ENCODE assay signal across 16 cellular contexts in genomic region chr1:47326271-47326670, GRCh38. TPM values are rescaled to one million over a fixed set of nuclear protein-coding genes. Genes with fewer than 3 reads are reported as not detected.
DNase-seq lines count a peak whose midpoint lies in the region; ATAC-seq, FAIRE-seq and TF ChIP-seq lines count a peak whose summit lies in the region.
"Had no signal": no experiment of that assay in that cellular context is flagged by ENCODE, and none has a peak within 500 bp of the region (broad histone marks: within the 10 kb centered on the region; RNA-seq: fewer than 3 reads in every experiment).

No MANE protein-coding gene starts in this region.

- H4K20me1 ChIP-seq in K562 (replicated peaks; ENCODE audit: control insufficient read depth, insufficient read depth, low read length), result no peaks in the 10 kb centered on the region
- H4K20me1 ChIP-seq: BLaER1 treated with 17β-estradiol and CSF1 and Interleukin-3, amounts not matched to agents 10 nM and 100 nM had no signal

- H3K9ac ChIP-seq in K562 (ENCODE audit: insufficient read depth in 1 of 2, low read depth in 2 of 2, low read length in 2 of 2), result no peak overlapping the region
- H3K9ac ChIP-seq: BLaER1 treated with 17β-estradiol and CSF1 and Interleukin-3, amounts not matched to agents 10 nM and 100 nM had no signal

- no peaks in the 10 kb centered on the region for H3K9me3 Mint-ChIP-seq in Calu3 (ENCODE audit: low read depth, unreplicated experiment)
- H3K9me3 Mint-ChIP-seq: CD4-positive, CD25-positive, alpha-beta regulatory T cell; H9 had no signal

- H3K4me3 ChIP-seq in K562 (no peak overlapping the region), esophagus squamous epithelium (no peak overlapping the region), stomach (no peak overlapping the region)
- H3K4me3 ChIP-seq: BLaER1 treated with 17β-estradiol and CSF1 and Interleukin-3, amounts not matched to agents 10 nM and 100 nM had no signal

- H3K79me2 ChIP-seq in K562 (ENCODE audit: control insufficient read depth, insufficient read depth, low read length), result no peaks in the 10 kb centered on the region

- ATAC-seq in K562, result no peak

- TF ChIP-seq POLR2A in K562 (conservative IDR thresholded peaks at IDR 0.05), result peak; percentile 39; the same call in 1 of the 2 replicates
- TF ChIP-seq POLR2A in esophagus squamous epithelium (IDR thresholded peaks at IDR 0.05), result no peak
- no peak for TF ChIP-seq POLR2A in stomach (IDR thresholded peaks at IDR 0.05)

- TF ChIP-seq EP300 in K562 (IDR thresholded peaks at IDR 0.05; ENCODE audit: low read length) (no peak), stomach (IDR thresholded peaks at IDR 0.05) (no peak)

- BruUV-seq in Calu3 (replicated peaks; lab: Mats Ljungman, UMichigan) (no TSS peak), K562 (replicated peaks; lab: Mats Ljungman, UMichigan) (no TSS peak)

- TF ChIP-seq CTCF in Calu3 (IDR thresholded peaks at IDR 0.05; ENCODE audit: unreplicated experiment) (no peak), K562 (IDR thresholded peaks at IDR 0.05 in 2 of 3, conservative IDR thresholded peaks at IDR 0.05 in 1 of 3; ENCODE audit: insufficient read depth in 2 of 3, low read depth in 1 of 3, low read length in 3 of 3) (no peak), esophagus squamous epithelium (IDR thresholded peaks at IDR 0.05) (no peak), stomach (IDR thresholded peaks at IDR 0.05) (no peak)

- peaks cover 0 to 9% of the 10 kb centered on the region in 2 experiments; a peak in 2 of 5 replicates for H3K4me1 ChIP-seq in K562 (replicated peaks in 1 of 2; ENCODE audit: control insufficient read depth in 2 of 2, insufficient read depth in 2 of 2, low read length in 2 of 2)
- H3K4me1 ChIP-seq in esophagus squamous epithelium, result peaks cover 3 to 62% (median 5%) of the 10 kb centered on the region in 3 donors
- peaks cover 0 to 10% (median 2%) of the 10 kb centered on the region in 4 donors for H3K4me1 ChIP-seq in stomach

- no peaks in the 10 kb centered on the region for H3K27me3 Mint-ChIP-seq in Calu3 (ENCODE audit: unreplicated experiment)
- H3K27me3 Mint-ChIP-seq: CD4-positive, CD25-positive, alpha-beta regulatory T cell had no signal

- no peak overlapping the region for H3K4me2 ChIP-seq in K562 (ENCODE audit: insufficient read depth, low read length)
- H3K4me2 ChIP-seq: BLaER1 treated with 17β-estradiol and CSF1 and Interleukin-3, amounts not matched to agents 10 nM and 100 nM had no signal

- no peak for DNase-seq in Calu3
- no peak for DNase-seq in K562 (ENCODE audit: extremely low read depth in 1 of 4, low spot score in 3 of 4)
- DNase-seq in esophagus squamous epithelium (lab: John Stamatoyannopoulos, UW), result no peak
- DNase-seq in stomach, result no peak
- DNase-seq in kidney glomerular epithelial cell (lab: John Stamatoyannopoulos, UW), result no peak
- no peak for DNase-seq in T1000 (lab: John Stamatoyannopoulos, UW)
- no peak for DNase-seq in RCC 7860 (ENCODE audit: low spot score)
- DNase-seq: ACHN; CD4-positive, CD25-positive, alpha-beta regulatory T cell; EL; GOT3; H9 had no signal

- H3K27ac ChIP-seq in K562 (ENCODE audit: extremely low read depth, low read depth, low read length) (no peak overlapping the region), esophagus squamous epithelium (peak overlapping the region; percentile 21 to 90 (median 72)), stomach (peak overlapping the region in 3 of 5 donors; percentile 54 to 85 (median 84))
- H3K27ac ChIP-seq: BLaER1 treated with 17β-estradiol and CSF1 and Interleukin-3, amounts not matched to agents 10 nM and 100 nM had no signal

- H3K27ac Mint-ChIP-seq in Calu3 (ENCODE audit: unreplicated experiment), result peak overlapping the region; percentile 94

- in situ Hi-C loops in K562 (cut with MboI), result no loop called here

- peaks cover 22% of the 10 kb centered on the region for H3K36me3 Mint-ChIP-seq in Calu3 (ENCODE audit: insufficient read depth, unreplicated experiment)
- H3K36me3 Mint-ChIP-seq: CD4-positive, CD25-positive, alpha-beta regulatory T cell had no signal

- 47% methylated on average over 2 of the region's 2 CpGs for WGBS in K562 (ENCODE audit: insufficient coverage, low coverage, missing lambda C conversion rate)
- 50 to 69% methylated on average over 2 of the region's 2 CpGs for WGBS in esophagus squamous epithelium, 2 donors
- WGBS in stomach, 5 donors, result 75 to 98% (median 96%) methylated on average over 2 of the region's 2 CpGs

- POLR2A ChIA-PET in K562 (lab: Yijun Ruan, JAX), result interaction anchor here (18.0 to 18.5 kb wide), 2 partner anchors 6 to 8 kb away, joined by 318 read pairs; partner anchors contain the start of genes CMPK1 and STIL

- no peak overlapping the region for H2AFZ ChIP-seq in K562 (ENCODE audit: low read depth, low read length)

- peaks cover 16% of the 10 kb centered on the region for H3K4me1 Mint-ChIP-seq in Calu3 (ENCODE audit: low read depth, unreplicated experiment)
- H3K4me1 Mint-ChIP-seq: CD4-positive, CD25-positive, alpha-beta regulatory T cell; H9 had no signal

- no peaks in the 10 kb centered on the region for H3K9me3 ChIP-seq in K562 (replicated peaks; ENCODE audit: control insufficient read depth, insufficient read depth, low read depth, low read length)
- no peaks in the 10 kb centered on the region for H3K9me3 ChIP-seq in esophagus squamous epithelium
- no peaks in the 10 kb centered on the region for H3K9me3 ChIP-seq in stomach
- H3K9me3 ChIP-seq: BLaER1 treated with 17β-estradiol and CSF1 and Interleukin-3, amounts not matched to agents 10 nM and 100 nM had no signal

- no peaks in the 10 kb centered on the region for H3K9me1 ChIP-seq in K562 (ENCODE audit: control insufficient read depth, insufficient read depth, low read length)

- H3K4me3 Mint-ChIP-seq in Calu3 (ENCODE audit: low read depth, unreplicated experiment), result no peak overlapping the region
- H3K4me3 Mint-ChIP-seq: H9 had no signal

- intact Hi-C loops in Calu3 (cut with micrococcal nuclease; ENCODE audit: unreplicated experiment), result loop anchor here (10.0 kb wide), 1 partner anchor 1641 kb away; the partner anchor contains the start of genes GPBP1L1 and TMEM69
- intact Hi-C loops in K562 (cut with micrococcal nuclease), result no loop called here
- intact Hi-C loops in esophagus squamous epithelium (cut with DNase I), result no loop called here
- intact Hi-C loops in stomach (cut with DNase I; ENCODE audit: low total_unique reads), result no loop called here

- CTCF ChIA-PET in Calu3 (lab: Charles Lee), result interaction anchor here (0.6 to 1.4 kb wide), 2 partner anchors 12 to 1347 kb away, joined by 5 to 6 read pairs; partner anchors contain the start of gene STIL
- CTCF ChIA-PET in K562 (lab: Yijun Ruan, JAX; ENCODE audit: low intra/inter-chr PET ratio), result no interaction called here

- H3K27me3 ChIP-seq in K562 (ENCODE audit: control insufficient read depth in 2 of 2, insufficient read depth in 2 of 2, low read length in 2 of 2) (no peaks in the 10 kb centered on the region), esophagus squamous epithelium (no peaks in the 10 kb centered on the region), stomach (no peaks in the 10 kb centered on the region)
- H3K27me3 ChIP-seq: BLaER1 treated with 17β-estradiol and CSF1 and Interleukin-3, amounts not matched to agents 10 nM and 100 nM had no signal

- FAIRE-seq in K562 (lab: Jason Lieb, UNC) (no peak), RCC 7860 (lab: Jason Lieb, UNC) (no peak)
- FAIRE-seq: D721Med, G401.6, GM12891 had no signal

- TF ChIP-seq RAD21 in K562 (CRISPR knock-in tag; conservative IDR thresholded peaks at IDR 0.05 in 1 of 2, IDR thresholded peaks at IDR 0.05 in 1 of 2), result no peak

- no peaks in the 10 kb centered on the region for H3K36me3 ChIP-seq in K562 (ENCODE audit: control insufficient read depth, insufficient read depth, low read length)
- H3K36me3 ChIP-seq in esophagus squamous epithelium, result no peaks in the 10 kb centered on the region
- H3K36me3 ChIP-seq in stomach, result no peaks in the 10 kb centered on the region
- H3K36me3 ChIP-seq: BLaER1 treated with 17β-estradiol and CSF1 and Interleukin-3, amounts not matched to agents 10 nM and 100 nM had no signal

RNA-seq across cellular contexts. Expression of gene CMPK1, which starts 7.3 kb away (rescaled TPM):
- total RNA-seq in Calu3 (2022) (162 and 170 TPM in 2 replicates), K562 (2014; rRNA removed) (107 TPM in 2 replicates), K562 (2014; rRNA removed; fragmentation: Illumina TruSeq; extraction: Trizol) (197 and 229 TPM in 2 replicates), K562 (2015; rRNA removed; fragmentation: Illumina TruSeq; extraction: Trizol) (175 and 194 TPM in 2 replicates), K562 (2021) (164 and 165 TPM in 2 replicates), esophagus squamous epithelium (100 to 1,000 TPM; 124 to 177 (median 133) TPM), stomach (100 to 1,000 TPM in 1 of 5 donors, 10 to 100 TPM in 4; 25.7 to 174 (median 99.0) TPM)
- 15.9 and 61.9 TPM in 2 replicates for total RNA-seq in K562 (2011; cell fraction: chromatin; rRNA removed; ENCODE audit: low replicate concordance)
- total RNA-seq in K562 (2011; cell fraction: nucleolus; rRNA removed), result 11.5 and 12.6 TPM in 2 replicates
- 42.5 and 72.0 TPM in 2 replicates for total RNA-seq in K562 (2011; cell fraction: nucleoplasm; rRNA removed)
- polyA plus RNA-seq in K562 (2011; rRNA removed) (70.2 and 89.2 TPM in 2 replicates), K562 (2014; fragmentation: Illumina TruSeq; extraction: Trizol) (169 and 179 TPM in 2 replicates), K562 (2014; fragmentation: Nextera tagmentation; extraction: Ambion mirVana) (10 to 100 TPM; 54.5 to 67.3 TPM), K562 (2014; rRNA removed) (116 and 126 TPM in 2 replicates), stomach (100 to 1,000 TPM in 1 of 3 donors, 10 to 100 TPM in 2; 71.6 to 141 (median 97.1) TPM)
- polyA plus RNA-seq in K562 (2011; cell fraction: cytosol; rRNA removed), result 15.0 and 29.0 TPM in 2 replicates
- 9.9 and 19.2 TPM in 2 replicates for polyA plus RNA-seq in K562 (2011; cell fraction: nucleus; rRNA removed)
- polyA plus RNA-seq in K562 (2012), result 117 and 148 TPM in 2 replicates
- 92.8 and 128 TPM in 2 replicates for polyA minus RNA-seq in K562 (2011; rRNA and poly(A)+ RNA removed)
- 72.8 and 77.2 TPM in 2 replicates for polyA minus RNA-seq in K562 (2011; cell fraction: cytosol; rRNA and poly(A)+ RNA removed)
- 10.1 and 20.4 TPM in 2 replicates for polyA minus RNA-seq in K562 (2011; cell fraction: nucleus; rRNA and poly(A)+ RNA removed)

RNA-seq across cellular contexts. Expression of gene STIL, which starts 12.3 kb away (rescaled TPM):
- total RNA-seq in Calu3 (2022) (52.5 and 62.4 TPM in 2 replicates), K562 (2014; rRNA removed) (28.8 and 35.7 TPM in 2 replicates), K562 (2014; rRNA removed; fragmentation: Illumina TruSeq; extraction: Trizol) (56.8 and 67.8 TPM in 2 replicates), K562 (2015; rRNA removed; fragmentation: Illumina TruSeq; extraction: Trizol) (49.7 and 52.0 TPM in 2 replicates), K562 (2021) (39.6 and 41.1 TPM in 2 replicates), esophagus squamous epithelium (10 to 100 TPM in 1 of 4 donors, 1 to 10 TPM in 3; 4.2 to 15.1 (median 6.8) TPM), stomach (10 to 100 TPM in 2 of 5 donors, 1 to 10 TPM in 2, under 1 TPM in 1; 0.87 to 44.9 (median 7.2) TPM)
- total RNA-seq in K562 (2011; cell fraction: chromatin; rRNA removed; ENCODE audit: low replicate concordance), result 163 and 354 TPM in 2 replicates
- 63.7 and 103 TPM in 2 replicates for total RNA-seq in K562 (2011; cell fraction: nucleolus; rRNA removed)
- 154 and 164 TPM in 2 replicates for total RNA-seq in K562 (2011; cell fraction: nucleoplasm; rRNA removed)
- polyA plus RNA-seq in K562 (2011; rRNA removed) (75.0 and 77.4 TPM in 2 replicates), K562 (2014; fragmentation: Illumina TruSeq; extraction: Trizol) (43.4 and 48.1 TPM in 2 replicates), K562 (2014; fragmentation: Nextera tagmentation; extraction: Ambion mirVana) (10 to 100 TPM; 10.5 to 17.5 TPM), K562 (2014; rRNA removed) (31.3 and 33.8 TPM in 2 replicates), stomach (1 to 10 TPM in 1 of 3 donors, under 1 TPM in 2; 0.61 to 1.4 (median 1.00) TPM)
- polyA plus RNA-seq in K562 (2011; cell fraction: cytosol; rRNA removed), result 22.5 and 40.5 TPM in 2 replicates
- 48.5 and 62.6 TPM in 2 replicates for polyA plus RNA-seq in K562 (2011; cell fraction: nucleus; rRNA removed)
- polyA plus RNA-seq in K562 (2012), result 22.3 TPM in 2 replicates
- 223 and 224 TPM in 2 replicates for polyA minus RNA-seq in K562 (2011; rRNA and poly(A)+ RNA removed)
- polyA minus RNA-seq in K562 (2011; cell fraction: cytosol; rRNA and poly(A)+ RNA removed), result 33.9 and 37.2 TPM in 2 replicates
- 34.7 and 68.2 TPM in 2 replicates for polyA minus RNA-seq in K562 (2011; cell fraction: nucleus; rRNA and poly(A)+ RNA removed)
